1 cellular context compared by ENCODE assay signal in the genomic region with DNA sequence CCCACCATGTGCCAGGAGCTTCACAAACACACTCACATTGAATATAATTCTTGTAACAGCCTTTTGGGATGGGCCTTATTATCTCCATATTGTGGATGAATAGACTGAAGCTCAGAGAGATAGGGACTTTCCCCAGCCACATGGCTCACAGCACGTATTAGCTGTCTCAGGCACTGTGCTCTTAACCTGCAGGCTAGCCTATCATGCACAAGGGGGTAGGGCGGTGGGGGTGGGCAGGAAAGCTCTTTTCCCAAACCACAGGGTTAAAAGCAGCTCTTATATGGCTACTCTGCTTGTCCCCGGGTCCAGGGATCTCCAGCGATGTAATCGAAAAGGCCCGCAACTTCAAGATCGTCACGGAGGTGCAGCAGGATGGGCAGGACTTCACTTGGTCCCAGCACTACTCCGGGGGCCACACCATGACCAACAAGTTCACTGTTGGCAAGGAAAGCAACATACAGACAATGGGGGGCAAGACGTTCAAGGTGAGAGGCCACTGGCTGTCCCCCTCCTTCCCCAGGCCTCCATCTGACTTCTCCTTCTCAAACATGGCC.
TF ChIP-seq lines count a peak whose summit lies in the region.

No MANE protein-coding gene starts in this region.

TF ChIP-seq in GM12878, 131 proteins besides CTCF, POLR2A, EP300 and RAD21 (continued from another document):
- TF ChIP-seq ZBTB40 (IDR thresholded peaks at IDR 0.05; ENCODE audit: borderline replicate concordance) = no peak
- no peak for TF ChIP-seq MEF2A (IDR thresholded peaks at IDR 0.05; ENCODE audit: insufficient read depth, low read depth, low read length)
- no peak for TF ChIP-seq TARDBP (IDR thresholded peaks at IDR 0.05; ENCODE audit: borderline replicate concordance)
- no peak for TF ChIP-seq SMC3 (IDR thresholded peaks at IDR 0.05; ENCODE audit: borderline replicate concordance, low read length)
- TF ChIP-seq SRF (IDR thresholded peaks at IDR 0.05; ENCODE audit: low read depth in 2 of 2, low read length in 2 of 2) = no peak
- TF ChIP-seq MXI1 (IDR thresholded peaks at IDR 0.05; ENCODE audit: low read depth, low read length) = no peak
- TF ChIP-seq, protein P1, sequence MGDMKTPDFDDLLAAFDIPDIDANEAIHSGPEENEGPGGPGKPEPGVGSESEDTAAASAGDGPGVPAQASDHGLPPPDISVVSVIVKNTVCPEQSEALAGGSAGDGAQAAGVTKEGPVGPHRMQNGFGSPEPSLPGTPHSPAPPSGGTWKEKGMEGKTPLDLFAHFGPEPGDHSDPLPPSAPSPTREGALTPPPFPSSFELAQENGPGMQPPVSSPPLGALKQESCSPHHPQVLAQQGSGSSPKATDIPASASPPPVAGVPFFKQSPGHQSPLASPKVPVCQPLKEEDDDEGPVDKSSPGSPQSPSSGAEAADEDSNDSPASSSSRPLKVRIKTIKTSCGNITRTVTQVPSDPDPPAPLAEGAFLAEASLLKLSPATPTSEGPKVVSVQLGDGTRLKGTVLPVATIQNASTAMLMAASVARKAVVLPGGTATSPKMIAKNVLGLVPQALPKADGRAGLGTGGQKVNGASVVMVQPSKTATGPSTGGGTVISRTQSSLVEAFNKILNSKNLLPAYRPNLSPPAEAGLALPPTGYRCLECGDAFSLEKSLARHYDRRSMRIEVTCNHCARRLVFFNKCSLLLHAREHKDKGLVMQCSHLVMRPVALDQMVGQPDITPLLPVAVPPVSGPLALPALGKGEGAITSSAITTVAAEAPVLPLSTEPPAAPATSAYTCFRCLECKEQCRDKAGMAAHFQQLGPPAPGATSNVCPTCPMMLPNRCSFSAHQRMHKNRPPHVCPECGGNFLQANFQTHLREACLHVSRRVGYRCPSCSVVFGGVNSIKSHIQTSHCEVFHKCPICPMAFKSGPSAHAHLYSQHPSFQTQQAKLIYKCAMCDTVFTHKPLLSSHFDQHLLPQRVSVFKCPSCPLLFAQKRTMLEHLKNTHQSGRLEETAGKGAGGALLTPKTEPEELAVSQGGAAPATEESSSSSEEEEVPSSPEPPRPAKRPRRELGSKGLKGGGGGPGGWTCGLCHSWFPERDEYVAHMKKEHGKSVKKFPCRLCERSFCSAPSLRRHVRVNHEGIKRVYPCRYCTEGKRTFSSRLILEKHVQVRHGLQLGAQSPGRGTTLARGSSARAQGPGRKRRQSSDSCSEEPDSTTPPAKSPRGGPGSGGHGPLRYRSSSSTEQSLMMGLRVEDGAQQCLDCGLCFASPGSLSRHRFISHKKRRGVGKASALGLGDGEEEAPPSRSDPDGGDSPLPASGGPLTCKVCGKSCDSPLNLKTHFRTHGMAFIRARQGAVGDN (IDR thresholded peaks at IDR 0.05) = peak; percentile 51; the same call in 1 of the 2 replicates
- no peak for TF ChIP-seq ETV6 (conservative IDR thresholded peaks at IDR 0.05 in 1 of 2, IDR thresholded peaks at IDR 0.05 in 1 of 2; ENCODE audit: borderline replicate concordance in 1 of 2, low read depth in 1 of 2)
- TF ChIP-seq SPI1 (IDR thresholded peaks at IDR 0.05; ENCODE audit: borderline replicate concordance, insufficient read depth, low read depth, low read length) = no peak
- no peak for TF ChIP-seq HDGF (IDR thresholded peaks at IDR 0.05)
- TF ChIP-seq ELK1 (IDR thresholded peaks at IDR 0.05; ENCODE audit: low read depth, low read length) = no peak
- TF ChIP-seq, protein P2, sequence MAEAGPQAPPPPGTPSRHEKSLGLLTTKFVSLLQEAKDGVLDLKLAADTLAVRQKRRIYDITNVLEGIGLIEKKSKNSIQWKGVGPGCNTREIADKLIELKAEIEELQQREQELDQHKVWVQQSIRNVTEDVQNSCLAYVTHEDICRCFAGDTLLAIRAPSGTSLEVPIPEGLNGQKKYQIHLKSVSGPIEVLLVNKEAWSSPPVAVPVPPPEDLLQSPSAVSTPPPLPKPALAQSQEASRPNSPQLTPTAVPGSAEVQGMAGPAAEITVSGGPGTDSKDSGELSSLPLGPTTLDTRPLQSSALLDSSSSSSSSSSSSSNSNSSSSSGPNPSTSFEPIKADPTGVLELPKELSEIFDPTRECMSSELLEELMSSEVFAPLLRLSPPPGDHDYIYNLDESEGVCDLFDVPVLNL (IDR thresholded peaks at IDR 0.05; ENCODE audit: low read depth, low read length) = no peak
- no peak for TF ChIP-seq HSF1 (IDR thresholded peaks at IDR 0.05; ENCODE audit: low read depth, low read length)
